In genomic region chr12:122981587-122982493, GRCh38 we compare ENCODE assay signal across 9 cellular contexts. TPM values are rescaled to one million over a fixed set of nuclear protein-coding genes. Genes with fewer than 3 reads are reported as not detected.
A peak's percentile ranks its signal among the peaks of the same experiment; 100 is the strongest.
DNase-seq lines count a peak whose midpoint lies in the region; ATAC-seq, FAIRE-seq and TF ChIP-seq lines count a peak whose summit lies in the region.
"Had no signal": no experiment of that assay in that cellular context is flagged by ENCODE, and none has a peak within 500 bp of the region (broad histone marks: within the 10 kb centered on the region; RNA-seq: fewer than 3 reads in every experiment).

No MANE protein-coding gene starts in this region.

- H3K9ac ChIP-seq in astrocyte (ENCODE audit: low read length) = peak overlapping the region; percentile 89

- H3K27me3 ChIP-seq in right atrium auricular region (no peaks in the 10 kb centered on the region), astrocyte (ENCODE audit: insufficient read depth, low read length) (no peaks in the 10 kb centered on the region), lung (ENCODE audit: control insufficient read depth, insufficient read depth) (no peaks in the 10 kb centered on the region)

- H3K36me3 ChIP-seq in right atrium auricular region = peaks cover 25% of the 10 kb centered on the region
- no peaks in the 10 kb centered on the region for H3K36me3 ChIP-seq in astrocyte (ENCODE audit: insufficient read depth, low read length)
- peaks cover 0 to 40% of the 10 kb centered on the region in 2 donors for H3K36me3 ChIP-seq in lung (ENCODE audit: control insufficient read depth in 2 of 2, insufficient read depth in 2 of 2, low read length in 2 of 2)
- no peaks in the 10 kb centered on the region for H3K36me3 ChIP-seq in urinary bladder (ENCODE audit: insufficient read depth)

- TF ChIP-seq CTCF in right atrium auricular region (IDR thresholded peaks at IDR 0.05) = no peak
- TF ChIP-seq CTCF in astrocyte (IDR thresholded peaks at IDR 0.05; ENCODE audit: insufficient read depth, low read depth, low read length) = no peak
- TF ChIP-seq CTCF in lung (IDR thresholded peaks at IDR 0.05; ENCODE audit: control extremely low read depth, extremely low read depth) = no peak

- peaks cover 28% of the 10 kb centered on the region for H4K20me1 ChIP-seq in astrocyte (ENCODE audit: insufficient read depth, low read length)

- H3K9me3 Mint-ChIP-seq in astrocyte (ENCODE audit: unreplicated experiment) = no peaks in the 10 kb centered on the region

- 63 to 64% methylated on average over 26 of the region's 26 CpGs for WGBS in lung, 2 donors
- 64% methylated on average over 26 of the region's 26 CpGs for WGBS in urinary bladder

- H3K27ac ChIP-seq in right atrium auricular region = peak overlapping the region; percentile 87 to 88
- H3K27ac ChIP-seq in astrocyte (ENCODE audit: low read depth, low read length) = no peak overlapping the region
- H3K27ac ChIP-seq in lung (ENCODE audit: low read depth in 1 of 2, low read length in 1 of 2) = peak overlapping the region in 1 of 2 donors; percentile 92
- H3K27ac ChIP-seq in urinary bladder (ENCODE audit: low read depth) = no peak overlapping the region

- H3K36me3 Mint-ChIP-seq in astrocyte (ENCODE audit: low read depth, unreplicated experiment) = peaks cover 3% of the 10 kb centered on the region

- DNase-seq in right atrium auricular region (ENCODE audit: low spot score) (no peak), cardiac septum (ENCODE audit: low spot score) (no peak), astrocyte (ENCODE audit: low read depth) (no peak), lung (ENCODE audit: low spot score) (no peak), left lobe of liver (ENCODE audit: low spot score) (no peak), mucosa of gallbladder (ENCODE audit: low spot score) (no peak), SK-N-DZ (ENCODE audit: low spot score) (no peak)

- H3K4me3 ChIP-seq in right atrium auricular region (peak overlapping the region; percentile 86 to 95), astrocyte (ENCODE audit: insufficient read depth, low read depth, low read length) (peak overlapping the region; percentile 83), lung (peak overlapping the region; percentile 87), urinary bladder (ENCODE audit: low read depth, low read length) (peak overlapping the region; percentile 88)

- peak overlapping the region; percentile 93 for H3K4me2 ChIP-seq in astrocyte (ENCODE audit: low read length)

- peaks cover 29% of the 10 kb centered on the region for H3K4me1 Mint-ChIP-seq in astrocyte (ENCODE audit: low read depth, unreplicated experiment)

- H3K4me1 ChIP-seq in right atrium auricular region = peaks cover 0 to 76% of the 10 kb centered on the region in 2 donors
- H3K4me1 ChIP-seq in astrocyte (ENCODE audit: insufficient read depth, low read length) = peaks cover 43% of the 10 kb centered on the region
- H3K4me1 ChIP-seq in lung (ENCODE audit: control insufficient read depth in 2 of 2, insufficient read depth in 2 of 2, low read length in 2 of 2) = peaks cover 3 to 38% of the 10 kb centered on the region in 2 donors
- no peaks in the 10 kb centered on the region for H3K4me1 ChIP-seq in urinary bladder (ENCODE audit: insufficient read depth)

- ATAC-seq in lung (ENCODE audit: insufficient read depth, low FRiP score) (no peak), left lobe of liver (no peak)

- no peak for FAIRE-seq in astrocyte (lab: Jason Lieb, UNC)
- FAIRE-seq: TTC549 had no signal

- peaks cover 66% of the 10 kb centered on the region for H3K79me2 ChIP-seq in astrocyte (ENCODE audit: insufficient read depth, low read length)

- H3K4me3 Mint-ChIP-seq in astrocyte (ENCODE audit: unreplicated experiment) = peak overlapping the region; percentile 90

- H3K27me3 Mint-ChIP-seq in astrocyte (ENCODE audit: low read depth, unreplicated experiment) = no peaks in the 10 kb centered on the region

- no peak overlapping the region for H2AFZ ChIP-seq in astrocyte (ENCODE audit: low read depth, low read length)

- intact Hi-C loops in cardiac septum (cut with DNase I) = loop anchor here (5.0 kb wide), 1 partner anchor 170 kb away; the partner anchor contains the start of gene PITPNM2

- no peaks in the 10 kb centered on the region for H3K9me3 ChIP-seq in right atrium auricular region
- H3K9me3 ChIP-seq in astrocyte (ENCODE audit: insufficient read depth, low read depth, low read length) = no peaks in the 10 kb centered on the region
- H3K9me3 ChIP-seq in lung (ENCODE audit: control insufficient read depth in 2 of 2, insufficient read depth in 1 of 2, low read length in 1 of 2) = peaks cover 0 to 2% of the 10 kb centered on the region in 2 donors

- peak overlapping the region; percentile 62 for H3K27ac Mint-ChIP-seq in astrocyte (ENCODE audit: unreplicated experiment)

RNA-seq across cellular contexts. Expression of gene ARL6IP4, which starts 1.4 kb away (rescaled TPM):
- total RNA-seq in right atrium auricular region = 100 to 1,000 TPM; 157 to 284 TPM
- total RNA-seq in cardiac septum = 139 TPM
- total RNA-seq in astrocyte = 121 and 122 TPM in 2 replicates
- total RNA-seq in lung = 100 to 1,000 TPM in 1 of 2 donors, 10 to 100 TPM in 1; 83.6 to 186 TPM
- 100 to 1,000 TPM; 197 to 354 TPM for polyA plus RNA-seq in lung
- 57.6 TPM for total RNA-seq in urinary bladder
- 312 TPM for polyA plus RNA-seq in urinary bladder
- total RNA-seq in left lobe of liver = 122 TPM
- 169 TPM for total RNA-seq in mucosa of gallbladder
- 290 and 383 TPM in 2 replicates for polyA plus RNA-seq in SK-N-DZ (2014; cell fraction: cytosol; rRNA removed)
- polyA plus RNA-seq in SK-N-DZ (2014; cell fraction: nucleus; rRNA removed) = 441 and 504 TPM in 2 replicates

RNA-seq across cellular contexts. Expression of gene OGFOD2, which starts 6.8 kb away (rescaled TPM):
- 1 to 10 TPM; 4.9 to 6.8 TPM for total RNA-seq in right atrium auricular region
- total RNA-seq in cardiac septum = 10.6 TPM
- total RNA-seq in astrocyte = 13.3 and 16.1 TPM in 2 replicates
- total RNA-seq in lung = 10 to 100 TPM; 11.4 to 30.1 TPM
- 10 to 100 TPM; 17.3 to 19.7 TPM for polyA plus RNA-seq in lung
- 6.5 TPM for total RNA-seq in urinary bladder
- 17.1 TPM for polyA plus RNA-seq in urinary bladder
- total RNA-seq in left lobe of liver = 26.1 TPM
- 32.5 TPM for total RNA-seq in mucosa of gallbladder
- polyA plus RNA-seq in SK-N-DZ (2014; cell fraction: cytosol; rRNA removed) = 27.5 and 33.9 TPM in 2 replicates
- polyA plus RNA-seq in SK-N-DZ (2014; cell fraction: nucleus; rRNA removed) = 77.4 and 108 TPM in 2 replicates

RNA-seq across cellular contexts. Expression of gene ABCB9, which starts 15.6 kb away (rescaled TPM):
- total RNA-seq in right atrium auricular region = 1 to 10 TPM; 4.9 to 5.7 TPM
- total RNA-seq in cardiac septum = 7.2 TPM
- total RNA-seq in astrocyte = 11.6 and 12.9 TPM in 2 replicates
- 1 to 10 TPM; 6.7 to 7.5 TPM for total RNA-seq in lung
- polyA plus RNA-seq in lung = 1 to 10 TPM; 2.7 to 2.9 TPM
- 6.6 TPM for total RNA-seq in urinary bladder
- 2.4 TPM for polyA plus RNA-seq in urinary bladder
- 1.2 TPM for total RNA-seq in left lobe of liver
- total RNA-seq in mucosa of gallbladder = 11.6 TPM
- 7.0 and 8.9 TPM in 2 replicates for polyA plus RNA-seq in SK-N-DZ (2014; cell fraction: cytosol; rRNA removed)
- 10.2 and 16.0 TPM in 2 replicates for polyA plus RNA-seq in SK-N-DZ (2014; cell fraction: nucleus; rRNA removed)

Comparison
In these comparisons a context has a peak if more than half of its experiments do, and no peak if none do; other contexts are left out.
1. H3K27ac ChIP-seq: peak in right atrium auricular region (2 of 2); none in astrocyte (single experiment) and urinary bladder (single experiment).
2. Peak in every context shown above with its lines, with median percentiles within 50 percentile points of each other: H3K4me3 ChIP-seq.